ENCODE assay signal across 8 cellular contexts in the genomic region with DNA sequence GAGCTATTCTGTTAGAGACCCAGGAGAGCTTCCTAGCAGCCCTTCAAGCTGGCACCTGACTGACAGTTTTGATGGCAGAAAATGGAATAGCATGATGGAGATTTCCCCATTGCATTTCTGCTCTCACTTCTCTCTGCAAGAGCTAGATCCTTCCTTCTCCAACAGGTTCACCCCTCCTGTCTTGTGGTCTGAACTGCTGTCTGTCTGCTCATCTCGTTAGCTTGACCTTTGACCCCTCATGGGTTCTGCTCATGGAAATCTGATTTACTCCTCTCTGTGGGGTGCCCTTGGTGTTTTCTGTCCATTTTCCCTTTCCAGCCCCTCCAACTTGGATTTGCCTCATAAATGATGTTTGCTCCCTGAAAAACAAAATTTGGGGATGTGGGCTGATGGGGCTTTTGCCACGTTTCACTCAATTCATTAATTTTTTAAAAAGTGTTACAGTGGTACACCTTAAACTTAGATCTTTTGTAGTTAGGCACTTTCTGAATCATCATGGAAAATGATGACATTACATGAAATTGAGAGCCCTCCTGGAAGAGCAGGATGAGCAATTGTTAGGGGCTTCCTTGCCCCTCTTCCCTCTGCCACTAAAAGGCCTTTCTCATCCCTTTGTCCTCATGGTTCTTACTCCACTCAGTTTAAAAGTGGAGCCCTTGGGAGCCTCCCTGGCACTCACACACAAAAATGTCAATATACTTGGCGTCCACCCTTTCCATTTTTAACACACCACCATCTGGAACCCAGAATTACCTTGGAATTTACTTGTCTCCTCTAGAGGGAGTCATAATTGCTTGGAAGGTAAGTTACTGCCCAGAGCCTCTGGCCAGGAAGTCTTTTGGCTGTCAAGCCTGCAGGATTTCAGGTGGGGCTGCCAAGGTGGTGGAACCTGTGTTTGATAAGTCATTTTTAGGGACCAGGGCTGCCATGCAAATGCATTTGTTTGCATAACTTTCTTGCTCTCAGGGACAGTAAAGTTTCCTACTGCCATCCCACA.
DNase-seq lines count a peak whose midpoint lies in the region; ATAC-seq, FAIRE-seq and TF ChIP-seq lines count a peak whose summit lies in the region.

No MANE protein-coding gene starts in this region.

- ATAC-seq in GM19328 (IDR thresholded peaks at IDR 0.05; ENCODE audit: unreplicated experiment) (no peak), HG02870 (IDR thresholded peaks at IDR 0.05; ENCODE audit: unreplicated experiment) (no peak)

- FAIRE-seq in D721Med (lab: Jason Lieb, UNC) (no peak), GM19239 (lab: Jason Lieb, UNC) (peak; percentile 61)

- peak overlapping the region; percentile 74 for H3K27ac ChIP-seq in effector memory CD4-positive, alpha-beta T cell (ENCODE audit: insufficient read depth, low read length, poor library complexity, severe bottlenecking)

- H3K27me3 ChIP-seq in effector memory CD4-positive, alpha-beta T cell (replicated peaks; ENCODE audit: control insufficient read depth, insufficient read depth, low read length, poor library complexity, severe bottlenecking), result no peaks in the 10 kb centered on the region

- peak; percentile 33 for TF ChIP-seq CTCF in D721Med (IDR thresholded peaks at IDR 0.05; ENCODE audit: insufficient read depth, missing control alignments)

- DNase-seq in D721Med (ENCODE audit: insufficient read length, low spot score) (no peak), GM19239 (ENCODE audit: insufficient read length, low spot score) (no peak), NCI-H69 (lab: John Stamatoyannopoulos, UW) (peak; percentile 86), epidermal melanocyte (ENCODE audit: insufficient read length, low spot score) (no peak), GM19240 (ENCODE audit: insufficient read length, low spot score) (no peak)
- DNase-seq in effector memory CD4-positive, alpha-beta T cell, result no peak

- no peaks in the 10 kb centered on the region for H3K9me3 ChIP-seq in effector memory CD4-positive, alpha-beta T cell (ENCODE audit: control insufficient read depth, low read length)

- H3K36me3 ChIP-seq in effector memory CD4-positive, alpha-beta T cell (ENCODE audit: control insufficient read depth, insufficient read depth, low read length), result no peaks in the 10 kb centered on the region

- no peak overlapping the region for H3K4me3 ChIP-seq in effector memory CD4-positive, alpha-beta T cell (ENCODE audit: insufficient read depth, low read depth, low read length, poor library complexity, severe bottlenecking)

- H3K4me1 ChIP-seq in effector memory CD4-positive, alpha-beta T cell (ENCODE audit: control insufficient read depth, insufficient read depth, low read length, poor library complexity, severe bottlenecking), result peaks cover 44% of the 10 kb centered on the region
